Comparison of ENCODE assay signal across 1 cellular context in the genomic region with DNA sequence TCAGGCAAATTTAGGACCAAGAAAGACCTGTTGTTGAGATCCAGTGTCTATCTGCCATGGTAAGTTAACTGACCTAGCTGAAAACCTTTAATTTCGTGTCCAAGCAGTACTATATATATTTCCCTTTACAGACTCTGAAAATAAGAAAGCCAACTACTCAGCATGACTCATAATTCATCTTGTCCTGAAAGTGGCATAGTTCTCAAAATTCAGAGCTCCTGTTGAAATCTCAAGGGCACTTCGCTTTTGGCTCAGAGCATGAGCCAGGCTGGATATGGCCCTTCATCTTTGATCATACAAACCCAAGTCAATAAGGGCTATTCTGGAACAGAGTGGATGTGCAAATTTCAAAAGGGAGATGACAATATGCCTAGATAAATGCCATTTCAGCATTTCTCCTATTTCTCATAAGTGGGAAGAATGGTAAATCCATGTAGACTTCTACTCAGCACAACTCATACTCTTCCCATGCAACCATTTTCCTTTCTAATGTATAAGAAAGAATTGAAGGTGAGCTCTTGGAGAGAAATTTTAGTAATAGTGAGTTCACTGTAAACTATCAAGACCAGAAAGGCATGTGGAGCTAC.
TF ChIP-seq lines count a peak whose summit lies in the region.

No MANE protein-coding gene starts in this region.

TF ChIP-seq in SK-N-SH, 30 proteins besides CTCF, POLR2A, EP300 and RAD21 (continued from another document):
- TF ChIP-seq, protein P1, sequence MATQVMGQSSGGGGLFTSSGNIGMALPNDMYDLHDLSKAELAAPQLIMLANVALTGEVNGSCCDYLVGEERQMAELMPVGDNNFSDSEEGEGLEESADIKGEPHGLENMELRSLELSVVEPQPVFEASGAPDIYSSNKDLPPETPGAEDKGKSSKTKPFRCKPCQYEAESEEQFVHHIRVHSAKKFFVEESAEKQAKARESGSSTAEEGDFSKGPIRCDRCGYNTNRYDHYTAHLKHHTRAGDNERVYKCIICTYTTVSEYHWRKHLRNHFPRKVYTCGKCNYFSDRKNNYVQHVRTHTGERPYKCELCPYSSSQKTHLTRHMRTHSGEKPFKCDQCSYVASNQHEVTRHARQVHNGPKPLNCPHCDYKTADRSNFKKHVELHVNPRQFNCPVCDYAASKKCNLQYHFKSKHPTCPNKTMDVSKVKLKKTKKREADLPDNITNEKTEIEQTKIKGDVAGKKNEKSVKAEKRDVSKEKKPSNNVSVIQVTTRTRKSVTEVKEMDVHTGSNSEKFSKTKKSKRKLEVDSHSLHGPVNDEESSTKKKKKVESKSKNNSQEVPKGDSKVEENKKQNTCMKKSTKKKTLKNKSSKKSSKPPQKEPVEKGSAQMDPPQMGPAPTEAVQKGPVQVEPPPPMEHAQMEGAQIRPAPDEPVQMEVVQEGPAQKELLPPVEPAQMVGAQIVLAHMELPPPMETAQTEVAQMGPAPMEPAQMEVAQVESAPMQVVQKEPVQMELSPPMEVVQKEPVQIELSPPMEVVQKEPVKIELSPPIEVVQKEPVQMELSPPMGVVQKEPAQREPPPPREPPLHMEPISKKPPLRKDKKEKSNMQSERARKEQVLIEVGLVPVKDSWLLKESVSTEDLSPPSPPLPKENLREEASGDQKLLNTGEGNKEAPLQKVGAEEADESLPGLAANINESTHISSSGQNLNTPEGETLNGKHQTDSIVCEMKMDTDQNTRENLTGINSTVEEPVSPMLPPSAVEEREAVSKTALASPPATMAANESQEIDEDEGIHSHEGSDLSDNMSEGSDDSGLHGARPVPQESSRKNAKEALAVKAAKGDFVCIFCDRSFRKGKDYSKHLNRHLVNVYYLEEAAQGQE (IDR thresholded peaks at IDR 0.05; ENCODE audit: low read depth, low read length): no peak
- no peak for TF ChIP-seq TEAD4 (IDR thresholded peaks at IDR 0.05; ENCODE audit: borderline replicate concordance, insufficient read depth)
- TF ChIP-seq SMC3 (IDR thresholded peaks at IDR 0.05; ENCODE audit: low read depth, low read length): no peak
- TF ChIP-seq TCF12 (IDR thresholded peaks at IDR 0.05): no peak
- no peak for TF ChIP-seq MXI1 (IDR thresholded peaks at IDR 0.05; ENCODE audit: low read depth, low read length)
- no peak for TF ChIP-seq RXRA (IDR thresholded peaks at IDR 0.05; ENCODE audit: borderline replicate concordance, low read depth)
- no peak for TF ChIP-seq JUND (IDR thresholded peaks at IDR 0.05)
- TF ChIP-seq, protein P2, sequence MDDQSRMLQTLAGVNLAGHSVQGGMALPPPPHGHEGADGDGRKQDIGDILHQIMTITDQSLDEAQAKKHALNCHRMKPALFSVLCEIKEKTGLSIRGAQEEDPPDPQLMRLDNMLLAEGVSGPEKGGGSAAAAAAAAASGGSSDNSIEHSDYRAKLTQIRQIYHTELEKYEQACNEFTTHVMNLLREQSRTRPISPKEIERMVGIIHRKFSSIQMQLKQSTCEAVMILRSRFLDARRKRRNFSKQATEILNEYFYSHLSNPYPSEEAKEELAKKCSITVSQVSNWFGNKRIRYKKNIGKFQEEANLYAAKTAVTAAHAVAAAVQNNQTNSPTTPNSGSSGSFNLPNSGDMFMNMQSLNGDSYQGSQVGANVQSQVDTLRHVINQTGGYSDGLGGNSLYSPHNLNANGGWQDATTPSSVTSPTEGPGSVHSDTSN (IDR thresholded peaks at IDR 0.05): no peak
- no peak for TF ChIP-seq YY1 (IDR thresholded peaks at IDR 0.05; ENCODE audit: low read depth)
- no peak for TF ChIP-seq RCOR1 (IDR thresholded peaks at IDR 0.05; ENCODE audit: low read length)
